8 cellular contexts compared by ENCODE assay signal in the genomic region with DNA sequence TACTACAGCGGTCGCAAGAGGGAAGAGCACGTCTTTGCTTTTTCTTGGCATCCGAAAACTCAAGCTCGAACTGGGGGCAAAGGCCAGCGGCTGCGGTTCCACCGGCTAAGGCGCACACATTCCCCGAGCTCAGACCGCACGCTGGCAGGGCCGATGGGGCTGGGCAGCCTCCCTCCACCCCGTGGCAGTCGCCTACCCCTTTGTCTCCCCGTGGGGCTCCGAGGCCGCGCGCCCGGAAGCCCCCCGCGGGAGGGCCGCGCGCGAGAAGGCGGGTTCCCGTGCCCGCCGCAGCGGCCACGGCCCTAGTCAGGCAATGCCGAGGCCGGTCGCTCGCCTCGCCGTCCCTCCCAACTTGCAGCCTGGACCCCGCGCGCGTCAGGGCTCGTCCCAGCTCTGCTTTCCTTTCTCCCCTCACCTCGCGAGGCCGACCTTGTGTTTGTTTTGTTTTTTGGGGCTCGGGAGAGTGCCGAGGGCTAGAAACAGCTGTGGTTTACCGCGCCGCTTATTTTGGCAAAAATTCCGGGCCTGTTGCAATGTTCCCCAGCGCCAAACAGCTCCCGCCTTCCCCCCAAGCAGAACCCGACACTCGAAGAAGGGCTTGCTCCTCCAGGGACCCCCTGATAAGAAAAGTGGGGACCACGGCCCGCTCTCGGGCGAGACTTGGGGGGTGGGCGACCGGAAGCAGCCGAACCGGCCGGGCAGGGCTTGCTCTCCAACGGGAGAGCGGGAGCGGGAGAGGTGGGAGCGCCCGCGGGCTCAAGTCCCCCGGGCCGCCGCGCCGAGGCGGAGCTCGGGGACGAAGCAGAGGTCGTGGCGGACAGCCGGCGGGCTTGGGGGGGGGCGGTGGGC. TPM values are rescaled to one million over a fixed set of nuclear protein-coding genes. Genes with fewer than 3 reads are reported as not detected.
DNase-seq lines count a peak whose midpoint lies in the region; ATAC-seq lines count a peak whose summit lies in the region.

No MANE protein-coding gene starts in this region.

- peak overlapping the region; percentile 91 for H3K27ac ChIP-seq in naive thymus-derived CD4-positive, alpha-beta T cell (ENCODE audit: low read depth, low read length)

- peak overlapping the region; percentile 80 for H3K4me3 ChIP-seq in naive thymus-derived CD4-positive, alpha-beta T cell (ENCODE audit: low read length)

- POLR2A ChIA-PET in naive thymus-derived CD4-positive, alpha-beta T cell (lab: Charles Lee): interaction anchor here (0.6 to 2.5 kb wide), 21 partner anchors 8 to 600 kb away, joined by 3 to 13 read pairs (median 4); partner anchors contain the start of genes LIAS, RPL9 and UBE2K

- peaks cover 40% of the 10 kb centered on the region for H3K4me1 Mint-ChIP-seq in activated T-helper 1 cell treated with anti-CD3 and anti-CD28 coated beads, Interleukin-12 subunit alpha, Interleukin-12 subunit beta, Interleukin-2, Interleukin-4 antibody, amounts not matched to agents 30 ng/mL and 10 ng/mL and 1 ng/mL, durations not matched to agents 14 hours and 24 hours and 36 hours (ENCODE audit: low read depth)
- H3K4me1 Mint-ChIP-seq in naive thymus-derived CD4-positive, alpha-beta T cell: peaks cover 19 to 48% (median 36%) of the 10 kb centered on the region in 7 donors

- peaks cover 13% of the 10 kb centered on the region for H3K36me3 Mint-ChIP-seq in activated T-helper 1 cell treated with anti-CD3 and anti-CD28 coated beads, Interleukin-12 subunit alpha, Interleukin-12 subunit beta, Interleukin-2, Interleukin-4 antibody, amounts not matched to agents 30 ng/mL and 10 ng/mL and 1 ng/mL, durations not matched to agents 14 hours and 24 hours and 36 hours (ENCODE audit: low read depth)
- peaks cover 0 to 11% (median 4%) of the 10 kb centered on the region in 5 donors for H3K36me3 Mint-ChIP-seq in naive thymus-derived CD4-positive, alpha-beta T cell

- H3K36me3 ChIP-seq in naive thymus-derived CD4-positive, alpha-beta T cell (ENCODE audit: control insufficient read depth in 2 of 3, insufficient read depth in 3 of 3, low read length in 3 of 3): peaks cover 0 to 4% (median 0%) of the 10 kb centered on the region in 3 experiments

- H3K27me3 ChIP-seq in naive thymus-derived CD4-positive, alpha-beta T cell (ENCODE audit: control insufficient read depth in 2 of 2, insufficient read depth in 2 of 2, low read length in 2 of 2): no peaks in the 10 kb centered on the region

- H3K9me3 ChIP-seq in naive thymus-derived CD4-positive, alpha-beta T cell (ENCODE audit: control insufficient read depth in 2 of 3, low read length in 3 of 3): no peaks in the 10 kb centered on the region

- no peaks in the 10 kb centered on the region for H3K27me3 Mint-ChIP-seq in activated T-helper 1 cell treated with anti-CD3 and anti-CD28 coated beads, Interleukin-12 subunit alpha, Interleukin-12 subunit beta, Interleukin-2, Interleukin-4 antibody, amounts not matched to agents 30 ng/mL and 10 ng/mL and 1 ng/mL, durations not matched to agents 14 hours and 24 hours and 36 hours (ENCODE audit: insufficient read depth)
- peaks cover 0 to 6% (median 0%) of the 10 kb centered on the region in 5 donors for H3K27me3 Mint-ChIP-seq in naive thymus-derived CD4-positive, alpha-beta T cell

- H3K4me3 Mint-ChIP-seq in activated T-helper 1 cell treated with anti-CD3 and anti-CD28 coated beads, Interleukin-12 subunit alpha, Interleukin-12 subunit beta, Interleukin-2, Interleukin-4 antibody, amounts not matched to agents 30 ng/mL and 10 ng/mL and 1 ng/mL, durations not matched to agents 14 hours and 24 hours and 36 hours: peak overlapping the region; percentile 88
- H3K4me3 Mint-ChIP-seq in naive thymus-derived CD4-positive, alpha-beta T cell: peak overlapping the region; percentile 87 to 100 (median 92)

- H3K4me1 ChIP-seq in naive thymus-derived CD4-positive, alpha-beta T cell (ENCODE audit: control insufficient read depth in 2 of 2, insufficient read depth in 2 of 2, low read length in 2 of 2): peaks cover 14 to 15% of the 10 kb centered on the region in 2 donors

- CTCF ChIA-PET in naive thymus-derived CD4-positive, alpha-beta T cell (lab: Charles Lee): interaction anchor here (0.7 to 1.5 kb wide), 4 partner anchors 10 to 269 kb away, joined by 3 to 5 read pairs (median 4); no protein-coding TSS in a partner anchor

- peak; percentile 7 for ATAC-seq in HG03469 (IDR thresholded peaks at IDR 0.05; ENCODE audit: unreplicated experiment)
- peak; percentile 40 for ATAC-seq in naive thymus-derived CD4-positive, alpha-beta T cell

- peak overlapping the region; percentile 97 for H3K27ac Mint-ChIP-seq in activated T-helper 1 cell treated with anti-CD3 and anti-CD28 coated beads, Interleukin-12 subunit alpha, Interleukin-12 subunit beta, Interleukin-2, Interleukin-4 antibody, amounts not matched to agents 30 ng/mL and 10 ng/mL and 1 ng/mL, durations not matched to agents 14 hours and 24 hours and 36 hours
- peak overlapping the region; percentile 90 to 98 (median 94) for H3K27ac Mint-ChIP-seq in naive thymus-derived CD4-positive, alpha-beta T cell

- intact Hi-C loops in activated T-helper 1 cell treated with anti-CD3 and anti-CD28 coated beads, Interleukin-12 subunit alpha, Interleukin-12 subunit beta, Interleukin-2, Interleukin-4 antibody, amounts not matched to agents 30 ng/mL and 10 ng/mL and 1 ng/mL, durations not matched to agents 14 hours and 24 hours and 36 hours (cut with micrococcal nuclease): loop anchor here (1.0 to 10.0 kb wide), 15 partner anchors 10 to 1921 kb away; partner anchors contain the start of genes LIAS, RBM47, RPL9 and UGDH
- intact Hi-C loops in naive thymus-derived CD4-positive, alpha-beta T cell (cut with micrococcal nuclease): loop anchor here (1.0 to 10.0 kb wide), 28 partner anchors 66 to 1921 kb away; partner anchors contain the start of genes LIAS (in 2 of the 2), PDS5A (in 2 of the 2), RPL9 (in 2 of the 2) and SMIM14 (in 2 of the 2)

- H3K9me3 Mint-ChIP-seq in activated T-helper 1 cell treated with anti-CD3 and anti-CD28 coated beads, Interleukin-12 subunit alpha, Interleukin-12 subunit beta, Interleukin-2, Interleukin-4 antibody, amounts not matched to agents 30 ng/mL and 10 ng/mL and 1 ng/mL, durations not matched to agents 14 hours and 24 hours and 36 hours: no peaks in the 10 kb centered on the region
- H3K9me3 Mint-ChIP-seq in naive thymus-derived CD4-positive, alpha-beta T cell: no peaks in the 10 kb centered on the region

- DNase-seq in NK-92 treated with Interleukin-12 subunit alpha and Interleukin-12 subunit beta, amount 100 ng/mL, for 24 hours (lab: John Stamatoyannopoulos, UW): peak; percentile 64
- DNase-seq in NK-92 (lab: John Stamatoyannopoulos, UW; ENCODE audit: unreplicated experiment) (no peak), OCI-M1 (lab: John Stamatoyannopoulos, UW) (peak; percentile 95), fibroblast of gingiva (ENCODE audit: low read depth) (peak; percentile 94)
- peak; percentile 62 for DNase-seq in activated T-helper 1 cell treated with anti-CD3 and anti-CD28 coated beads, Interleukin-12 subunit alpha, Interleukin-12 subunit beta, Interleukin-2, Interleukin-4 antibody, amounts not matched to agents 30 ng/mL and 10 ng/mL and 1 ng/mL, durations not matched to agents 14 hours and 24 hours and 36 hours (ENCODE audit: low spot score)
- peak; percentile 25 to 70 (median 42) for DNase-seq in naive thymus-derived CD4-positive, alpha-beta T cell
- peak; percentile 45 for DNase-seq in stimulated activated naive CD4-positive, alpha-beta T cell treated with Interleukin-2 at 50 U/mL for 16 hours (lab: John Stamatoyannopoulos, UW)

RNA-seq across cellular contexts. Expression of gene N4BP2, which starts 0.6 kb away (rescaled TPM):
- 28.7 and 29.0 TPM in 2 replicates for total RNA-seq in activated T-helper 1 cell treated with anti-CD3 and anti-CD28 coated beads, Interleukin-12 subunit alpha, Interleukin-12 subunit beta, Interleukin-2, Interleukin-4 antibody, amounts not matched to agents 30 ng/mL and 10 ng/mL and 1 ng/mL, durations not matched to agents 14 hours and 24 hours and 36 hours
- total RNA-seq in naive thymus-derived CD4-positive, alpha-beta T cell: 10 to 100 TPM; 16.0 to 37.2 (median 22.2) TPM
- polyA plus RNA-seq in naive thymus-derived CD4-positive, alpha-beta T cell: 10 to 100 TPM; 12.9 to 19.4 TPM
